In genomic region chr13:33110713-33111413, GRCh38 we compare ENCODE assay signal across 8 cellular contexts.
A peak's percentile ranks its signal among the peaks of the same experiment; 100 is the strongest.
DNase-seq lines count a peak whose midpoint lies in the region; ATAC-seq, FAIRE-seq and TF ChIP-seq lines count a peak whose summit lies in the region.

No MANE protein-coding gene starts in this region.

- TF ChIP-seq CTCF in kidney (IDR thresholded peaks at IDR 0.05; ENCODE audit: borderline replicate concordance, extremely low read depth, insufficient read depth): no peak

- intact Hi-C loops in kidney (cut with DNase I): no loop called here

- WGBS in urinary bladder: 44% methylated on average over 14 of the region's 14 CpGs

- ATAC-seq in GM19452 (IDR thresholded peaks at IDR 0.05; ENCODE audit: unreplicated experiment) (peak; percentile 53), esophagus mucosa (no peak)

- peak overlapping the region in 1 of 2 donors; percentile 13 for H3K27ac ChIP-seq in kidney (ENCODE audit: low read depth in 2 of 2, low read length in 2 of 2)
- H3K27ac ChIP-seq in urinary bladder (ENCODE audit: low read depth): peak overlapping the region; percentile 34

- H3K4me3 ChIP-seq in MG63 (no peak overlapping the region), kidney (ENCODE audit: low read length in 2 of 2) (no peak overlapping the region), urinary bladder (ENCODE audit: low read depth, low read length) (no peak overlapping the region)

- H3K9me3 ChIP-seq in MG63 (no peaks in the 10 kb centered on the region), kidney (ENCODE audit: control insufficient read depth in 1 of 2, low read length in 2 of 2) (no peaks in the 10 kb centered on the region)

- DNase-seq in MG63 (peak; percentile 77), kidney (peak; percentile 82), AML-193 (lab: John Stamatoyannopoulos, UW) (no peak), anterior cingulate cortex (lab: John Stamatoyannopoulos, UW) (no peak)
- DNase-seq in activated effector memory CD4-positive, alpha-beta T cell treated with anti-CD3 and anti-CD28 coated beads, Interleukin-2, amount 50 U/mL, for 16 hours: no peak

- H3K4me1 ChIP-seq in kidney (ENCODE audit: control insufficient read depth in 1 of 2, insufficient read depth in 1 of 2, low read depth in 1 of 2, low read length in 2 of 2) (peaks cover 0 to 12% of the 10 kb centered on the region in 2 donors), urinary bladder (ENCODE audit: insufficient read depth) (peaks cover 2% of the 10 kb centered on the region)

- H3K36me3 ChIP-seq in MG63 (peaks cover 82% of the 10 kb centered on the region), kidney (ENCODE audit: control insufficient read depth in 1 of 2, insufficient read depth in 2 of 2, low read length in 2 of 2) (peaks cover 30 to 43% of the 10 kb centered on the region in 2 donors), urinary bladder (ENCODE audit: insufficient read depth) (no peaks in the 10 kb centered on the region)

- H3K9ac ChIP-seq in kidney (ENCODE audit: low read length in 2 of 2): no peak overlapping the region

- FAIRE-seq in kidney (lab: Jason Lieb, UNC): no peak

- H3K27me3 ChIP-seq in MG63: no peaks in the 10 kb centered on the region

Comparison
In these comparisons a context has a peak if more than half of its experiments do, and no peak if none do; other contexts are left out.
1. DNase-seq: peak in MG63 (single experiment) and kidney (single experiment); none in AML-193 (0 of 2), activated effector memory CD4-positive, alpha-beta T cell treated with anti-CD3 and anti-CD28 coated beads, Interleukin-2, amount 50 U/mL, for 16 hours (single experiment) and anterior cingulate cortex (0 of 58).